Comparison of ENCODE assay signal across 8 cellular contexts in the genomic region with DNA sequence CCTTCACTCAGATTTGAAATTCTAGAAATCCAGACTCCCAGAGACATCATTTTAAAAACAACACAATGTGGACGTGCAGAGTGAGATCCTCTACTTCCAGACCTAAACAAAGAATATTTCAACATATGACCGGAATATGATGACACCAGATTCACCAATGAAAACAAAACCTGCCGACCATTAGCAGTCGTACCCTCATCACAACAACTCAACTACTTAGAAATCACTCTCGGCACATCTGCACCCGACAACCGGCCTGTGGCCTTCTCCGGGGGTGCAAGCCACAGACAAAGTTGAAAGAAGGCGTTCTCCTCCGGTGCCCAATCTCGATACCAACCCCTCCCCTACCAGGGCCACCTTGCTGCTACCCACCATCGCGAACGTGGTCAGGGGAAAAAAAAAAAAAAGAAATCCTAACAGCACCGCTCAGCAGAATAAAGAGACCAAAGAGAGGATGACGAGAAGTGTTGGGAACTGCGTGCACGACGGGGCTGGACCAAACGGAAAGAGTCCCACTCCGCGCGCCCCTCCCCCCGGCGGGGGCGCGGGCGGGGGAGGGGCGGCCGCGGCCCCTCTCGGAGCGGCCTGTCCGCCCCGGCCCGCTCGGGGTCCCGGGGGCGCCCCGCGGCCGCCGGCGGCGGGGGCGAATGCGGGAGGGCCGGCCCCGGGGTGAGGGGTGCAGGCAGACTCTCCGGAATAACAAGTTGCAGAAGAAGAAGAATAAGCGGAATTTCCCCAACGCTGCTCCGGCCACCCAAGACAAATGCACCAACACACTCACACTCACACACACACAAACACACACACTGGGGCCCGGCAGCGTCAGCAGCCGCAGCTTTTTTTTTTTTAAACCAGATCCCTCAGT. TPM values are rescaled to one million over a fixed set of nuclear protein-coding genes. Genes with fewer than 3 reads are reported as not detected.
DNase-seq lines count a peak whose midpoint lies in the region; ATAC-seq and TF ChIP-seq lines count a peak whose summit lies in the region.

No MANE protein-coding gene starts in this region.

- TF ChIP-seq CTCF in foreskin keratinocyte (conservative IDR thresholded peaks at IDR 0.05) (no peak), neutrophil (IDR thresholded peaks at IDR 0.05) (no peak)

- H3K4me1 ChIP-seq in foreskin keratinocyte (peaks cover 18% of the 10 kb centered on the region), neutrophil (ENCODE audit: control insufficient read depth in 1 of 2, insufficient read depth in 1 of 2, low read depth in 1 of 2, low read length in 1 of 2) (peaks cover 47 to 59% of the 10 kb centered on the region in 2 experiments), thymus (ENCODE audit: control insufficient read depth, insufficient read depth, low read length) (no peaks in the 10 kb centered on the region)

- H3K9me3 ChIP-seq in neutrophil (no peaks in the 10 kb centered on the region), thymus (ENCODE audit: control insufficient read depth) (no peaks in the 10 kb centered on the region)

- peak; percentile 23 for ATAC-seq in HG03432 (IDR thresholded peaks at IDR 0.05; ENCODE audit: unreplicated experiment)
- ATAC-seq in foreskin keratinocyte = no peak
- no peak for ATAC-seq in HG03159 (IDR thresholded peaks at IDR 0.05; ENCODE audit: unreplicated experiment)

- no peaks in the 10 kb centered on the region for H3K36me3 ChIP-seq in neutrophil
- no peaks in the 10 kb centered on the region for H3K36me3 ChIP-seq in thymus (ENCODE audit: control insufficient read depth, insufficient read depth)

- under 1% methylated on average over 56 of the region's 56 CpGs for WGBS in thymus

- peak; percentile 76 for DNase-seq in RKO (ENCODE audit: low spot score)
- peak; percentile 85 for DNase-seq in activated effector memory CD4-positive, alpha-beta T cell treated with anti-CD3 and anti-CD28 coated beads, Interleukin-2, amount 50 U/mL, for 16 hours
- DNase-seq in foreskin keratinocyte = peak; percentile 37 to 55

- H3K27me3 ChIP-seq in foreskin keratinocyte = no peaks in the 10 kb centered on the region
- H3K27me3 ChIP-seq in neutrophil = no peaks in the 10 kb centered on the region
- H3K27me3 ChIP-seq in thymus (ENCODE audit: control insufficient read depth, insufficient read depth) = no peaks in the 10 kb centered on the region

- peak overlapping the region; percentile 71 for H3K27ac ChIP-seq in foreskin keratinocyte
- peak overlapping the region; percentile 95 for H3K27ac ChIP-seq in neutrophil
- H3K27ac ChIP-seq in thymus (ENCODE audit: low read depth) = peak overlapping the region; percentile 75

- H3K4me3 ChIP-seq in GM08714 (ENCODE audit: low read length) (peak overlapping the region; percentile 83), neutrophil (ENCODE audit: low read depth in 1 of 2, low read length in 1 of 2) (peak overlapping the region; percentile 88 to 89), thymus (ENCODE audit: low read length) (peak overlapping the region; percentile 95)

RNA-seq across cellular contexts. Expression of a gene that starts 1.7 kb away (rescaled TPM):
- 11.1 and 13.3 TPM in 2 replicates for total RNA-seq in foreskin keratinocyte
- polyA plus RNA-seq in foreskin keratinocyte = 6.7 and 8.2 TPM in 2 replicates
- polyA plus RNA-seq in thymus = 25.9 TPM
